Comparison of ENCODE assay signal across 1 cellular context in the genomic region with DNA sequence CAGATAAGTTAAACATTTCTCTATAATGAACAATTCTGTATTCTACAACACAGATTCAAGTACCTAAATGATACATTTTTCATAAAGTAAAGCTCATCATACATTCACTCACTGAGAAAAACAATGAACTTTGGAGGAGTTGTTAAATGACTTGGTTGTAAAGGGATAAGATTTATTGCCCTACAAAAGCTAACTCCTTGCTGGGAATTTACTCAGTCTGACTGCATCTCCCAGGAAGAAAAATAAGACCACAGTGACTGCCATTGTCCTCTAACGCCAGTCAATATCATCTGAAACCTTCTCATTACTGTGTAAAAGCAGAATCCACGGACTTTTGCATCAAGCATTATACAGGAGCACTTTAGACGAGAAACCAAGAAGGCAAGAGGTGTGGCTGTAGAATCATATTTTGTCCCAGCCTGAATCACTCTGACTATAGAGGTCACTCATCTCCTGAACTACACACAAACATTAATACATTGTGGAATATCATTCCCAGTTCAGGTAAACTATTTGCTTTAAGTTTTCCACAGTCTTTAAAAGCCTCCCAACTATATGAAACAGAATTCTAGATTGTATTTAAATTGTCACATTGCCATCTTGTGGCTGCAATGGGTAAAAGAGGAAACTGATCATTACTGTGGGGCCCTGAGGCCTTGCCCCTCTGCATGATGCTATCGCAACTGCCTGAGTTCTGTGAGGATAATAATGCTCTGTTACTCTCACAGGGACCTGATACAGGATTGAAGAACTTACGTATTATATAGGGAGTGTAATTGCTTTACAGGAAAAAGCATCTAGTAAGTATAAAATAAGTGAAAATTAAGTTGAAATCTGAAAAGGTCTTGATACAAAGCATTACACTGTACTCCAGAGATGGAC.
TF ChIP-seq lines count a peak whose summit lies in the region.

No MANE protein-coding gene starts in this region.

TF ChIP-seq in HepG2, 621 proteins besides CTCF, POLR2A, EP300 and RAD21 (continued from another document):
- TF ChIP-seq ZMYM4 (CRISPR knock-in tag; IDR thresholded peaks at IDR 0.05) = peak; percentile 25; the same call in 1 of the 2 replicates
- TF ChIP-seq ZNF570 (CRISPR knock-in tag; IDR thresholded peaks at IDR 0.05; ENCODE audit: borderline replicate concordance) = no peak
